Comparison of ENCODE assay signal across 8 cellular contexts in the genomic region with DNA sequence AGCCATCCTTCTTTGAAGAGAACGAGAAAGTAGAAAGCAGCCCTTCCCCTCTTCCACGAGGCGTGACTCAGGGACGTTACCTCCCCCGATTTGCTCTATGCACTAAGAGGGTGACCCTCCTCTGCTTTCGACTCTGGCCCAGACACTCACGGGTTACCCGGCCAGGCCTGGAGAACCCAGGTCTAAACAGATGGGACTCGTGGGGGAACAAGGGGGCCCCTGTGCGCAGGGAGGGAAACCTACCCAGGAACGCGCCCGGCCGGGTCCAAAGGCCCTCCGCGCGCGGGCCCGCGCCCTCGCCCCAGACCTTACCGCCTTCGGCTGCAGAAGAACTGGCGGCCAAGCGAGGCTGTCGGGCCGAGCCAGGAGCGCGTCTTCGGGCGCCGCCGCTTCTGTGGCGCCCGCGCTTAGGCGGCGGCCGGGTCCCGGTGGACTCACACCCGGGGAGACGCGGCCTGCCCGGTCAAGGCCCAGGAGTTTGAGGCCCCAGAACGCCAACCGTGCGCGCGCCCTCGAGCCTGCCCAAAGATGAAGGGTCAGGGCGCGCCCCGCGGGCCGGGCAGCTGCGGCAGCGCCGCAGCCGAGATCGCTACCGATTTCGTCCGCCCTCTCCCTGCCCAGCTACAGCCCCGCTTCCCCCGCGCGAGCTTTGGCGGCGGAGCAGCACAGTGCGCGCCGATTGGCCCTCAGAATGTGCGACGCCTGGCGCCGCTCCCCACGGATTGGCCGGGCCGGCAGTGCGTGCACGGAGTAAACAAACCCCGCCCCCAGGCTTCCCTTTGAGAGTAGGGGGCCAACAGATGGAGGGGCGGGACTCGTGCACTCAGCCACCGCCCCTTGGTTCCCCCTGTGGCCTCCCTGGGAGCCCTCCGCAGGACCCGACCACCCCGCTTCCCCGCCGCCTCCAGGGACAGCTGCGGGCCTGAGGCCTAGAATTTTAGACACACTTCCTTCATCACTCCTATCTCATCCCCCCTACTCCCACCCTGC. TPM values are rescaled to one million over a fixed set of nuclear protein-coding genes. Genes with fewer than 3 reads are reported as not detected.
DNase-seq lines count a peak whose midpoint lies in the region; ATAC-seq and TF ChIP-seq lines count a peak whose summit lies in the region.

Gene TFDP2, minus strand, starts transcription at position 674 of the 990 bp plus-strand sequence. CDS start 47,795 bp downstream, outside the sequence.

- TF ChIP-seq CTCF in CD8-positive, alpha-beta T cell (IDR thresholded peaks at IDR 0.05): no peak
- TF ChIP-seq CTCF in lower lobe of right lung (IDR thresholded peaks at IDR 0.05): no peak

- peak within 1 kb of the TSS; percentile 85 for H3K27ac Mint-ChIP-seq in CD8-positive, alpha-beta T cell
- peak within 1 kb of the TSS; percentile 71 for H3K27ac Mint-ChIP-seq in activated CD8-positive, alpha-beta T cell treated with anti-CD3 and anti-CD28 coated beads, Interleukin-2, amount 10 ng/mL, durations not matched to agents 7 days and 5 days

- no peaks in the 10 kb centered on the region for H3K27me3 Mint-ChIP-seq in CD8-positive, alpha-beta T cell (ENCODE audit: low read depth)
- peaks cover 6% of the 10 kb centered on the region for H3K27me3 Mint-ChIP-seq in activated CD8-positive, alpha-beta T cell treated with anti-CD3 and anti-CD28 coated beads, Interleukin-2, amount 10 ng/mL, durations not matched to agents 7 days and 5 days (ENCODE audit: low read depth)

- CTCF ChIA-PET in CD8-positive, alpha-beta T cell (lab: Charles Lee): interaction anchor here (1.0 kb wide), 1 partner anchor 131 kb away, joined by 4 read pairs; no protein-coding TSS in a partner anchor
- CTCF ChIA-PET in activated CD8-positive, alpha-beta T cell treated with anti-CD3 and anti-CD28 coated beads, Interleukin-2, amount 10 ng/mL, durations not matched to agents 7 days and 5 days (lab: Charles Lee): interaction anchor here (0.9 to 1.2 kb wide), 2 partner anchors 17 to 19 kb away, joined by 3 read pairs; no protein-coding TSS in a partner anchor

- peak within 1 kb of the TSS; percentile 89 for H3K4me3 Mint-ChIP-seq in CD8-positive, alpha-beta T cell
- peak within 1 kb of the TSS; percentile 77 for H3K4me3 Mint-ChIP-seq in activated CD8-positive, alpha-beta T cell treated with anti-CD3 and anti-CD28 coated beads, Interleukin-2, amount 10 ng/mL, durations not matched to agents 7 days and 5 days

- ATAC-seq in CD8-positive, alpha-beta T cell: peak; percentile 98
- ATAC-seq in GM19452 (IDR thresholded peaks at IDR 0.05; ENCODE audit: unreplicated experiment) (peak; percentile 100), HG03575 (IDR thresholded peaks at IDR 0.05; ENCODE audit: extremely low read depth, insufficient number of reproducible peaks, low FRiP score, unreplicated experiment) (peak; percentile 78), lower lobe of right lung (peak; percentile 99 to 100)
- peak; percentile 100 for ATAC-seq in activated CD8-positive, alpha-beta T cell treated with anti-CD3 and anti-CD28 coated beads, Interleukin-2, amount 10 ng/mL, durations not matched to agents 7 days and 5 days

- intact Hi-C loops in CD8-positive, alpha-beta T cell (cut with DNase I, micrococcal nuclease): loop anchor here (1.0 to 10.0 kb wide), 8 partner anchors 76 to 838 kb away; partner anchors contain the start of genes ATP1B3 (in 2 of the 2), GK5 (in 2 of the 2), XRN1 (in 2 of the 2) and RNF7 (in 1 of the 2)
- intact Hi-C loops in lower lobe of right lung (cut with DNase I): no loop called here

- peaks cover 32% of the 10 kb centered on the region for H3K4me1 Mint-ChIP-seq in CD8-positive, alpha-beta T cell (ENCODE audit: low read depth)
- H3K4me1 Mint-ChIP-seq in activated CD8-positive, alpha-beta T cell treated with anti-CD3 and anti-CD28 coated beads, Interleukin-2, amount 10 ng/mL, durations not matched to agents 7 days and 5 days (ENCODE audit: low read depth): peaks cover 23% of the 10 kb centered on the region

- no peaks in the 10 kb centered on the region for H3K27me3 ChIP-seq in CD8-positive, alpha-beta T cell (ENCODE audit: insufficient read depth, low read length)
- H3K27me3 ChIP-seq in lower lobe of right lung (ENCODE audit: low read depth): no peaks in the 10 kb centered on the region

- no peaks in the 10 kb centered on the region for H3K36me3 ChIP-seq in CD8-positive, alpha-beta T cell (ENCODE audit: insufficient read depth, low read length)
- H3K36me3 ChIP-seq in lower lobe of right lung: no peaks in the 10 kb centered on the region

- POLR2A ChIA-PET in CD8-positive, alpha-beta T cell (lab: Charles Lee): interaction anchor here (0.6 to 1.3 kb wide), 2 partner anchors 11 to 16 kb away, joined by 3 read pairs; no protein-coding TSS in a partner anchor
- POLR2A ChIA-PET in activated CD8-positive, alpha-beta T cell treated with anti-CD3 and anti-CD28 coated beads, Interleukin-2, amount 10 ng/mL, durations not matched to agents 7 days and 5 days (lab: Charles Lee): interaction anchor here (0.7 kb wide), 1 partner anchor 20 kb away, joined by 3 read pairs; no protein-coding TSS in a partner anchor

- H3K9me3 ChIP-seq in CD8-positive, alpha-beta T cell (ENCODE audit: low read length): no peaks in the 10 kb centered on the region
- no peaks in the 10 kb centered on the region for H3K9me3 ChIP-seq in lower lobe of right lung

- peak; percentile 68 to 89 (median 78) for DNase-seq in CD8-positive, alpha-beta T cell
- peak; percentile 100 for DNase-seq in NCI-H82 (lab: John Stamatoyannopoulos, UW)
- DNase-seq in activated CD8-positive, alpha-beta T cell treated with anti-CD3 and anti-CD28 coated beads, Interleukin-2, amount 10 ng/mL, durations not matched to agents 7 days and 5 days: peak; percentile 88
- DNase-seq in ecto neural progenitor cell (ENCODE audit: low spot score): peak; percentile 96
- peak; percentile 94 for DNase-seq in lower lobe of right lung
- DNase-seq in stimulated activated CD4-positive, alpha-beta T cell treated with anti-CD3 and anti-CD28 coated beads, TNF-alpha, amount 100 ng/mL, for 24 hours (ENCODE audit: low read depth in 3 of 3): peak; percentile 62 to 86 (median 68)

- peak within 1 kb of the TSS; percentile 74 for H3K4me3 ChIP-seq in CD8-positive, alpha-beta T cell (ENCODE audit: low read depth, low read length)
- H3K4me3 ChIP-seq in lower lobe of right lung: peak within 1 kb of the TSS; percentile 86

- peaks cover 17% of the 10 kb centered on the region for H3K4me1 ChIP-seq in CD8-positive, alpha-beta T cell (ENCODE audit: insufficient read depth, low read length)
- peaks cover 15% of the 10 kb centered on the region for H3K4me1 ChIP-seq in lower lobe of right lung

- H3K27ac ChIP-seq in CD8-positive, alpha-beta T cell (ENCODE audit: low read depth, low read length): peak within 1 kb of the TSS; percentile 73
- H3K27ac ChIP-seq in lower lobe of right lung: peak within 1 kb of the TSS; percentile 89

- no peaks in the 10 kb centered on the region for H3K9me3 Mint-ChIP-seq in CD8-positive, alpha-beta T cell
- H3K9me3 Mint-ChIP-seq in activated CD8-positive, alpha-beta T cell treated with anti-CD3 and anti-CD28 coated beads, Interleukin-2, amount 10 ng/mL, durations not matched to agents 7 days and 5 days (ENCODE audit: insufficient read depth): no peaks in the 10 kb centered on the region

- no peaks in the 10 kb centered on the region for H3K36me3 Mint-ChIP-seq in CD8-positive, alpha-beta T cell
- no peaks in the 10 kb centered on the region for H3K36me3 Mint-ChIP-seq in activated CD8-positive, alpha-beta T cell treated with anti-CD3 and anti-CD28 coated beads, Interleukin-2, amount 10 ng/mL, durations not matched to agents 7 days and 5 days (ENCODE audit: low read depth)

RNA-seq across cellular contexts. Expression of gene TFDP2, which starts in this region (rescaled TPM):
- total RNA-seq in CD8-positive, alpha-beta T cell: 10 to 100 TPM; 37.0 to 43.0 TPM
- total RNA-seq in activated CD8-positive, alpha-beta T cell treated with anti-CD3 and anti-CD28 coated beads, Interleukin-2, amount 10 ng/mL, durations not matched to agents 7 days and 5 days: 10 to 100 TPM; 23.0 to 26.3 TPM
- total RNA-seq in lower lobe of right lung: 41.3 TPM

Comparison
In these comparisons a context has a peak if more than half of its experiments do, and no peak if none do; other contexts are left out.
1. Peak in every context shown above with its lines: DNase-seq, ATAC-seq, H3K4me3 ChIP-seq and H3K27ac ChIP-seq.